Comparison of ENCODE assay signal across 18 cellular contexts in the genomic region with DNA sequence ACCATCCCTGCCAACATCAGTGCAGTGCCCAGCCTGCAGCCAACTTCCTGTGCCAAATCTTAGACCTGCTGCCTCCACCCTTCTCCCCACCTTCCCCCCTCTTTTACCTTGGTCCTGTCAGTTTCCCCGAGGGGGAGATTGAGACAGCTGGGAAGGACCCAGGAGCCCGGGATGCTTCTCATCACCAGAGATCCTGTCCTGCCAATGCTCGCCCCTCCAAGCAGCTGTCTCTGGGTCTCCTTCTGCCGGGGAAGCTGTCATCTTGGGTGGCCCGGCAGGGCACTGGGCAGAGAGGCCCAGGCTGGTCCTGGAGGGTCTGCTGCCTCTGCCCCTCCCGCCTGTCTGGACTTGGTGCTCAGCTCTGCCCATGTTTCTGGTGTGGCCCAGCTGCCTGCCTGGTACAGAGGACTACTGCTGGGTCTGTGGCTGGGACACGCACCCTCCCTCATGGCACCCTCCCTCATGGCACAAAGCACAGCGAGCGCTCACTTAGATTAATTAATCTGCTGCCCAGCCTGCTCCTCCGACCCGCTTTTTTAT.
DNase-seq lines count a peak whose midpoint lies in the region; ATAC-seq and TF ChIP-seq lines count a peak whose summit lies in the region.
"Had no signal": no experiment of that assay in that cellular context is flagged by ENCODE, and none has a peak within 500 bp of the region (broad histone marks: within the 10 kb centered on the region; RNA-seq: fewer than 3 reads in every experiment).

No MANE protein-coding gene starts in this region.

- intact Hi-C loops in posterior vena cava (cut with DNase I), result loop anchor here (5.0 to 10.0 kb wide), 5 partner anchors 49 to 631 kb away; no protein-coding TSS in a partner anchor

- TF ChIP-seq CTCF in coronary artery (IDR thresholded peaks at IDR 0.05), result no peak

- H3K4me3 ChIP-seq in H7 (ENCODE audit: insufficient read depth, low read depth, low read length), result no peak overlapping the region
- H3K4me3 ChIP-seq in coronary artery, result no peak overlapping the region
- H3K4me3 ChIP-seq: BLaER1 had no signal

- H3K27me3 ChIP-seq in H7 (ENCODE audit: control insufficient read depth, insufficient read depth, low read length), result no peaks in the 10 kb centered on the region; the same call in 1 of the 2 replicates
- H3K27me3 ChIP-seq: BLaER1 had no signal

- no peak overlapping the region for H3K27ac ChIP-seq in coronary artery
- H3K27ac ChIP-seq: 22Rv1, BLaER1 had no signal

- ATAC-seq in activated CD4-positive, CD25-positive, alpha-beta regulatory T cell treated with anti-CD3 and anti-CD28 coated beads, Interleukin-2, amount 50 U/mL, for 24 hours, result no peak
- ATAC-seq: PC-3 had no signal

- peak; percentile 8 for DNase-seq in activated CD4-positive, CD25-positive, alpha-beta regulatory T cell treated with anti-CD3 and anti-CD28 coated beads, Interleukin-2, amount 50 U/mL, for 72 hours
- DNase-seq in H7 (peak; percentile 27), coronary artery (ENCODE audit: low spot score) (peak; percentile 59), posterior vena cava (ENCODE audit: low spot score) (peak; percentile 67), C1 segment of cervical spinal cord (lab: John Stamatoyannopoulos, UW) (no peak), 8988T (no peak), AG08395 (ENCODE audit: low spot score) (no peak)
- DNase-seq: DMS153, KBM-7, NCI-H1436 treated with DMSO at 0.1 percent for 48 hours, NCI-H2029 treated with DMSO at 0.1 percent for 48 hours, NCI-H2171 treated with DMSO at 0.1 percent for 48 hours, NCI-H446 treated with DMSO at 0.1 percent for 48 hours, NCI-H748 treated with DMSO at 0.1 percent for 48 hours, PC-3 had no signal

- no peaks in the 10 kb centered on the region for H3K36me3 ChIP-seq in H7 (replicated peaks; ENCODE audit: control insufficient read depth, insufficient read depth, low read length)
- H3K36me3 ChIP-seq: BLaER1 had no signal

Comparison
In these comparisons a context has a peak if more than half of its experiments do, and no peak if none do; other contexts are left out.
1. DNase-seq: peak in activated CD4-positive, CD25-positive, alpha-beta regulatory T cell treated with anti-CD3 and anti-CD28 coated beads, Interleukin-2, amount 50 U/mL, for 72 hours (single experiment), H7 (single experiment), coronary artery (single experiment) and posterior vena cava (single experiment); none in C1 segment of cervical spinal cord (0 of 14), 8988T (single experiment) and AG08395 (single experiment).